9 cellular contexts compared by ENCODE assay signal in the genomic region with DNA sequence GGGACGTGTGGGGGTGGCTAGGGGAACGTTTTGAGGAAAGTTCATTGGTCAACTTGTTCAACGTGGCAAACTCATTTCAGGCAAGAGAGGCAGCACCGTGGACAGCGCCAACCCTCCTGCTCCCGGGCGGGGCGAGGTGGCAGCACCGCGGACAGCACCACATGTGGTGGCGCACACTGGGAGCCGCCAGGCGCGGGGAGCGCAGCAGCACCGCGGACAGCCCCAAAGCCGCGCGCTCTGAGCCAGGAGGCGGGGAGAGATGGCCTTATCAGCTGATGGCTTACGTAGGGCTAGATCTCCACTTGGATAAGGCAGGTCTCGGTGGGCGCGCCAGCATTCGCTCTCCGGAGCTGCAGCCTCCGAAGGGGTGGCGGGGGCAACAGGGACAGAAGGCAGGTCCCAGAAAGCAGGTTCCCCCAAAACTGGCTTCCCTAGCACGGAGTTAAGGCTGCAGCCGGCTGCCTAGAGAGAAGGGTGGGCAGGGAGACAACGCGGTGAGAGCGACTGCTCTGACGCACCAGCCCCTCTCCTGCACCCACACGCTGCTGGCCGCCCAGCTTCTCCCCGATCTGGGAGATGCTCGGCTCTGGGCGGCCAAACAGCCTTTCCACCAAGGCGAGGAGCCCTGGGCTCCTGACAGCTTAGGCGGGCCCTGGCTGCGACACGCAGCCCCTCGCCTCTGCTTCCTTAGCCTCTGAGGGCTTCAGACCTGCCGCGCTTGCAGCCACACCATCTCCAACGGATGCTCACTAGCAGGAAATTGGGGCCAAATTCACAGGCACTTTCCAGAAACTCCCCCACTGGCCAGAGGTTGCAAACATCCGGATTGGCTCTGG. TPM values are rescaled to one million over a fixed set of nuclear protein-coding genes. Genes with fewer than 3 reads are reported as not detected.
A peak's percentile ranks its signal among the peaks of the same experiment; 100 is the strongest.
DNase-seq lines count a peak whose midpoint lies in the region; TF ChIP-seq lines count a peak whose summit lies in the region.
"Had no signal": no experiment of that assay in that cellular context is flagged by ENCODE, and none has a peak within 500 bp of the region (broad histone marks: within the 10 kb centered on the region; RNA-seq: fewer than 3 reads in every experiment).

A gene (plus strand): TSS at position 333 of the 836 bp plus-strand sequence. CDS start 576 bp downstream, outside the sequence.

- no peak within 1 kb of the TSS for H3K4me3 ChIP-seq in sigmoid colon

- no peak for TF ChIP-seq CTCF in GM20000 (IDR thresholded peaks at IDR 0.05; ENCODE audit: extremely low read depth, missing control alignments)
- TF ChIP-seq CTCF in sigmoid colon (IDR thresholded peaks at IDR 0.05): no peak

- peak; percentile 74 for DNase-seq in COLO829 (ENCODE audit: low spot score)
- peak; percentile 91 for DNase-seq in GM20000 (ENCODE audit: low spot score)
- DNase-seq in HK-2 (ENCODE audit: unreplicated experiment): peak; percentile 87
- DNase-seq in T-helper 22 cell (ENCODE audit: low read depth): peak; percentile 41
- DNase-seq in anterior cingulate cortex (lab: John Stamatoyannopoulos, UW): peak in 55 of 58 donors; percentile 7 to 78 (median 49)
- DNase-seq in hepatic stellate cell (ENCODE audit: low spot score): peak; percentile 77
- DNase-seq in sigmoid colon: peak; percentile 70
- no peak for DNase-seq in NCI-H524 treated with DMSO at 0.1 percent for 48 hours (lab: John Stamatoyannopoulos, UW)

- WGBS in sigmoid colon, 2 donors: 4 to 8% methylated on average over 49 of the region's 49 CpGs

- peaks cover 0 to 31% (median 0%) of the 10 kb centered on the region in 3 donors for H3K27me3 ChIP-seq in sigmoid colon

- H3K27ac ChIP-seq in sigmoid colon: no peak within 1 kb of the TSS

- no peaks in the 10 kb centered on the region for H3K9me3 ChIP-seq in sigmoid colon

- H3K36me3 ChIP-seq in sigmoid colon: no peaks in the 10 kb centered on the region

- H3K4me1 ChIP-seq in sigmoid colon: peaks cover 0 to 3% (median 0%) of the 10 kb centered on the region in 4 donors

- no peak for TF ChIP-seq EP300 in sigmoid colon (IDR thresholded peaks at IDR 0.05)

- intact Hi-C loops in sigmoid colon (cut with DNase I): no loop called here

- TF ChIP-seq POLR2A in sigmoid colon (IDR thresholded peaks at IDR 0.05): no peak

RNA-seq across cellular contexts. Expression of the gene that starts here (rescaled TPM):
- not detected for total RNA-seq in sigmoid colon
- not detected for polyA plus RNA-seq in sigmoid colon
- total RNA-seq: T-helper 1 cell treated with Interleukin-12 subunit alpha and Interleukin-12 subunit beta and Interleukin-4 antibody, amounts not matched to agents 30 ng/mL and 1 ng/mL, for 36 hours had no signal

Comparison
In these comparisons a context has a peak if more than half of its experiments do, and no peak if none do; other contexts are left out.
1. Peak in DNase-seq in sigmoid colon; RNA of the gene not detected or under 1 TPM.